In genomic region chr10:92727550-92727949, GRCh38 we compare ENCODE assay signal across 20 cellular contexts. TPM values are rescaled to one million over a fixed set of nuclear protein-coding genes. Genes with fewer than 3 reads are reported as not detected.
DNase-seq lines count a peak whose midpoint lies in the region; ATAC-seq, FAIRE-seq and TF ChIP-seq lines count a peak whose summit lies in the region.
"Had no signal": no experiment of that assay in that cellular context is flagged by ENCODE, and none has a peak within 500 bp of the region (broad histone marks: within the 10 kb centered on the region; RNA-seq: fewer than 3 reads in every experiment).

No MANE protein-coding gene starts in this region.

- H3K79me2 ChIP-seq in OCI-LY7 (ENCODE audit: insufficient read depth, low read depth, low read length): no peaks in the 10 kb centered on the region
- H3K79me2 ChIP-seq in K562 (ENCODE audit: control insufficient read depth, insufficient read depth, low read length): no peaks in the 10 kb centered on the region

- H3K4me3 Mint-ChIP-seq in nephron progenitor cell: no peak overlapping the region
- H3K4me3 Mint-ChIP-seq: H9, T-cell had no signal

- H3K9me3 Mint-ChIP-seq in nephron progenitor cell: peaks cover 4% of the 10 kb centered on the region
- H3K9me3 Mint-ChIP-seq: H9, T-cell had no signal

- no peak overlapping the region for H3K4me3 ChIP-seq in OCI-LY7 (ENCODE audit: low read depth, low read length, poor library complexity, severe bottlenecking)
- no peak overlapping the region for H3K4me3 ChIP-seq in K562
- H3K4me3 ChIP-seq: MG63, PC-9 had no signal

- peaks cover 19% of the 10 kb centered on the region for H3K27me3 Mint-ChIP-seq in nephron progenitor cell (ENCODE audit: low read depth, poor library complexity)

- intact Hi-C loops in OCI-LY7 (cut with micrococcal nuclease; ENCODE audit: unreplicated experiment) (no loop called here), K562 (cut with micrococcal nuclease) (no loop called here), Right ventricle myocardium inferior (cut with DNase I) (no loop called here)

- no peak overlapping the region for H3K27ac ChIP-seq in OCI-LY7 (ENCODE audit: low read depth, low read length, poor library complexity, severe bottlenecking)
- H3K27ac ChIP-seq in K562 (ENCODE audit: extremely low read depth, low read depth, low read length): no peak overlapping the region
- H3K27ac ChIP-seq: C4-2B, PC-9 had no signal

- POLR2A ChIA-PET in OCI-LY7 (lab: Charles Lee): interaction anchor here (0.6 to 4.3 kb wide), 9 partner anchors 8 to 61 kb away, joined by 3 to 20 read pairs (median 5); no protein-coding TSS in a partner anchor
- POLR2A ChIA-PET in K562 (lab: Yijun Ruan, JAX): interaction anchor here (0.8 to 1.1 kb wide), 3 partner anchors 8 to 29 kb away, joined by 3 to 7 read pairs (median 3); no protein-coding TSS in a partner anchor

- H2AFZ ChIP-seq in OCI-LY7 (ENCODE audit: low read length): no peak overlapping the region
- H2AFZ ChIP-seq in K562 (ENCODE audit: low read depth, low read length): peak overlapping the region; percentile 62
- H2AFZ ChIP-seq: PC-9 had no signal

- H3K27ac Mint-ChIP-seq in nephron progenitor cell: peak overlapping the region; percentile 40
- H3K27ac Mint-ChIP-seq: T-cell had no signal

- H3K9me2 ChIP-seq in OCI-LY7 (ENCODE audit: insufficient read depth, low read length): no peaks in the 10 kb centered on the region

- no peaks in the 10 kb centered on the region for H3K9me1 ChIP-seq in K562 (ENCODE audit: control insufficient read depth, insufficient read depth, low read length)

- H3K9me3 ChIP-seq in OCI-LY7 (ENCODE audit: low read length) (no peaks in the 10 kb centered on the region), K562 (replicated peaks; ENCODE audit: control insufficient read depth, insufficient read depth, low read depth, low read length) (no peaks in the 10 kb centered on the region)
- H3K9me3 ChIP-seq: MG63 had no signal

- TF ChIP-seq POLR2A in K562 (conservative IDR thresholded peaks at IDR 0.05): no peak

- H3K36me3 Mint-ChIP-seq in nephron progenitor cell (ENCODE audit: low read depth): no peaks in the 10 kb centered on the region
- H3K36me3 Mint-ChIP-seq: T-cell had no signal

- in situ Hi-C loops in K562 (cut with MboI): no loop called here

- H3K4me1 Mint-ChIP-seq in nephron progenitor cell: peaks cover 12% of the 10 kb centered on the region
- H3K4me1 Mint-ChIP-seq: T-cell had no signal

- no peak overlapping the region for H3K9ac ChIP-seq in K562 (ENCODE audit: insufficient read depth in 1 of 2, low read depth in 2 of 2, low read length in 2 of 2)

- H3K27me3 ChIP-seq in K562 (ENCODE audit: control insufficient read depth in 2 of 2, insufficient read depth in 2 of 2, low read length in 2 of 2): no peaks in the 10 kb centered on the region
- H3K27me3 ChIP-seq: MG63 had no signal

- DNase-seq in HT-29 (ENCODE audit: low spot score) (peak; percentile 23), OCI-LY7 (ENCODE audit: low spot score) (no peak), K562 (ENCODE audit: extremely low read depth in 1 of 4, low spot score in 3 of 4) (peak in 1 of 4 experiments; percentile 12), nephron progenitor cell (no peak), CD1c-positive myeloid dendritic cell (ENCODE audit: extremely low spot score) (no peak), Right ventricle myocardium inferior (ENCODE audit: missing footprints) (no peak)
- no peak for DNase-seq in stimulated activated CD4-positive, alpha-beta T cell treated with anti-CD3 and anti-CD28 coated beads, Interleukin-15, amount 100 ng/mL, for 24 hours
- DNase-seq: EL, H9, KG1, MG63, NCI-H1105 treated with DMSO at 0.1 percent for 48 hours, NCI-H1694 treated with DMSO at 0.1 percent for 48 hours, NCI-H2107, NCI-H69, T-cell had no signal

- TF ChIP-seq RAD21 in K562 (CRISPR knock-in tag; conservative IDR thresholded peaks at IDR 0.05 in 1 of 2, IDR thresholded peaks at IDR 0.05 in 1 of 2): no peak

- no peaks in the 10 kb centered on the region for H4K20me1 ChIP-seq in OCI-LY7 (ENCODE audit: insufficient read depth, low read length)
- H4K20me1 ChIP-seq in K562 (replicated peaks; ENCODE audit: control insufficient read depth, insufficient read depth, low read length): no peaks in the 10 kb centered on the region

- H3K4me2 ChIP-seq in OCI-LY7 (ENCODE audit: low read length) (peak overlapping the region; percentile 67; the same call in 1 of the 2 replicates), K562 (ENCODE audit: insufficient read depth, low read length) (no peak overlapping the region)
- H3K4me2 ChIP-seq: PC-9 had no signal

- TF ChIP-seq CTCF in OCI-LY7 (conservative IDR thresholded peaks at IDR 0.05; ENCODE audit: low read length): no peak
- TF ChIP-seq CTCF in K562 (IDR thresholded peaks at IDR 0.05 in 2 of 3, conservative IDR thresholded peaks at IDR 0.05 in 1 of 3; ENCODE audit: insufficient read depth in 2 of 3, low read depth in 1 of 3, low read length in 3 of 3): no peak
- TF ChIP-seq CTCF in nephron progenitor cell (IDR thresholded peaks at IDR 0.05): no peak

- peak; percentile 61 for FAIRE-seq in K562 (lab: Jason Lieb, UNC)
- FAIRE-seq: HTR-8/SVneo had no signal

- 0% methylated on average over 3 of the region's 3 CpGs for WGBS in K562 (ENCODE audit: insufficient coverage, low coverage, missing lambda C conversion rate)

- H3K4me1 ChIP-seq in OCI-LY7 (ENCODE audit: insufficient read depth, low read length, poor library complexity, severe bottlenecking) (peaks cover 62% of the 10 kb centered on the region), K562 (replicated peaks in 1 of 2; ENCODE audit: control insufficient read depth in 2 of 2, insufficient read depth in 2 of 2, low read length in 2 of 2) (no peaks in the 10 kb centered on the region; a peak in 2 of 5 replicates)

- no peaks in the 10 kb centered on the region for H3K36me3 ChIP-seq in OCI-LY7 (ENCODE audit: insufficient read depth, low read length)
- H3K36me3 ChIP-seq in K562 (ENCODE audit: control insufficient read depth, insufficient read depth, low read length): no peaks in the 10 kb centered on the region
- H3K36me3 ChIP-seq: MG63 had no signal

- CTCF ChIA-PET in OCI-LY7 (lab: Charles Lee; ENCODE audit: unreplicated experiment) (no interaction called here), K562 (lab: Yijun Ruan, JAX; ENCODE audit: low intra/inter-chr PET ratio) (no interaction called here)

- BruUV-seq in OCI-LY7 (replicated peaks; lab: Mats Ljungman, UMichigan) (no TSS peak), K562 (replicated peaks; lab: Mats Ljungman, UMichigan) (no TSS peak)

- ATAC-seq in K562: peak; percentile 56
- ATAC-seq in Right ventricle myocardium inferior: no peak
- no peak for ATAC-seq in GM21367 (IDR thresholded peaks at IDR 0.05; ENCODE audit: unreplicated experiment)
- ATAC-seq: T-cell had no signal

- no peak for TF ChIP-seq EP300 in K562 (IDR thresholded peaks at IDR 0.05; ENCODE audit: low read length)

TF ChIP-seq in K562, 482 proteins besides CTCF, POLR2A, EP300 and RAD21:
- TF ChIP-seq CBFA2T2 (conservative IDR thresholded peaks at IDR 0.05) (peak; percentile 46), HMBOX1 (IDR thresholded peaks at IDR 0.05) (0 out of 2 replicates have a peak, but pooled peaks have one; percentile 33), CBFA2T3 (IDR thresholded peaks at IDR 0.05) (peak; percentile 68), PHF20 (IDR thresholded peaks at IDR 0.05; ENCODE audit: partially characterized antibody) (no peak)
- TF ChIP-seq, protein P1, sequence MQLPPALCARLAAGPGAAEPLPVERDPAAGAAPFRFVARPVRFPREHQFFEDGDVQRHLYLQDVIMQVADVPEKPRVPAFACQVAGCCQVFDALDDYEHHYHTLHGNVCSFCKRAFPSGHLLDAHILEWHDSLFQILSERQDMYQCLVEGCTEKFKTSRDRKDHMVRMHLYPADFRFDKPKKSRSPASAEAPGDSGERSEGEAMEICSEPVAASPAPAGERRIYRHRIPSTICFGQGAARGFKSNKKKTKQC (CRISPR knock-in tag; IDR thresholded peaks at IDR 0.05): no peak
TF ChIP-seq in K562: peak in this region for 3.

RNA-seq across cellular contexts. Expression of gene HHEX, which starts 37.8 kb away (rescaled TPM):
- 1.4 and 2.0 TPM in 2 replicates for total RNA-seq in HT-29 (2014; rRNA removed; shearing (Covaris generic))
- 2.1 and 2.8 TPM in 2 replicates for total RNA-seq in OCI-LY7 (2014; rRNA removed; shearing (Covaris generic))
- total RNA-seq in OCI-LY7 (2022) (1.6 and 1.7 TPM in 2 replicates), K562 (2014; rRNA removed) (68.0 and 69.2 TPM in 2 replicates), K562 (2014; rRNA removed; fragmentation: Illumina TruSeq; extraction: Trizol) (95.8 and 110 TPM in 2 replicates), K562 (2015; rRNA removed; fragmentation: Illumina TruSeq; extraction: Trizol) (79.8 and 80.2 TPM in 2 replicates), K562 (2021) (108 and 120 TPM in 2 replicates), Right ventricle myocardium inferior (2.6 TPM)
- 105 and 158 TPM in 2 replicates for total RNA-seq in K562 (2011; cell fraction: chromatin; rRNA removed; ENCODE audit: low replicate concordance)
- 77.9 and 81.1 TPM in 2 replicates for total RNA-seq in K562 (2011; cell fraction: nucleolus; rRNA removed)
- total RNA-seq in K562 (2011; cell fraction: nucleoplasm; rRNA removed): 120 and 153 TPM in 2 replicates
- polyA plus RNA-seq in K562 (2011; rRNA removed) (67.9 and 78.2 TPM in 2 replicates), K562 (2014; fragmentation: Illumina TruSeq; extraction: Trizol) (97.5 and 133 TPM in 2 replicates), K562 (2014; fragmentation: Nextera tagmentation; extraction: Ambion mirVana) (10 to 100 TPM; 37.2 to 51.4 TPM), K562 (2014; rRNA removed) (101 and 110 TPM in 2 replicates)
- polyA plus RNA-seq in K562 (2011; cell fraction: cytosol; rRNA removed): 34.7 and 42.9 TPM in 2 replicates
- 202 and 206 TPM in 2 replicates for polyA plus RNA-seq in K562 (2011; cell fraction: nucleus; rRNA removed)
- polyA plus RNA-seq in K562 (2012): 97.4 and 134 TPM in 2 replicates
- 72.5 and 80.9 TPM in 2 replicates for polyA minus RNA-seq in K562 (2011; rRNA and poly(A)+ RNA removed)
- 27.8 and 36.2 TPM in 2 replicates for polyA minus RNA-seq in K562 (2011; cell fraction: cytosol; rRNA and poly(A)+ RNA removed)
- 116 and 143 TPM in 2 replicates for polyA minus RNA-seq in K562 (2011; cell fraction: nucleus; rRNA and poly(A)+ RNA removed)

Comparison
In these comparisons a context has a peak if more than half of its experiments do, and no peak if none do; other contexts are left out.
1. RNA of gene HHEX, which starts 37.8 kb away (total RNA-seq): 68.0 to 158 TPM in K562; 1.6 to 2.8 TPM in OCI-LY7, 2.6 TPM in Right ventricle myocardium inferior (single experiment) and 1.4 to 2.0 TPM in HT-29; every median in the first group is over 10 times any median in the second.